Comparison of ENCODE assay signal across 16 cellular contexts in genomic region chr22:20066617-20067383, GRCh38. TPM values are rescaled to one million over a fixed set of nuclear protein-coding genes. Genes with fewer than 3 reads are reported as not detected.
DNase-seq lines count a peak whose midpoint lies in the region; ATAC-seq and TF ChIP-seq lines count a peak whose summit lies in the region.
"Had no signal": no experiment of that assay in that cellular context is flagged by ENCODE, and none has a peak within 500 bp of the region (broad histone marks: within the 10 kb centered on the region; RNA-seq: fewer than 3 reads in every experiment).

No MANE protein-coding gene starts in this region.

- H3K27me3 Mint-ChIP-seq in activated CD4-positive, alpha-beta T cell treated with anti-CD3 and anti-CD28 coated beads, Interleukin-2, amount 10 ng/mL, durations not matched to agents 7 days and 5 days, result no peaks in the 10 kb centered on the region
- no peaks in the 10 kb centered on the region for H3K27me3 Mint-ChIP-seq in activated CD4-positive, alpha-beta T cell treated with anti-CD3 and anti-CD28 coated beads, Interleukin-2, amount 10 ng/mL, durations not matched to agents 24 days and 14 days
- H3K27me3 Mint-ChIP-seq in natural killer cell treated with Interleukin-12 subunit alpha and Interleukin-12 subunit beta and Interleukin-15 and Interleukin-18, amount 100 ng/mL, for 72 hours, result no peaks in the 10 kb centered on the region
- H3K27me3 Mint-ChIP-seq in natural killer cell (ENCODE audit: low read depth in 2 of 2), result no peaks in the 10 kb centered on the region
- H3K27me3 Mint-ChIP-seq: CD4-positive, alpha-beta memory T cell had no signal

- H3K27ac ChIP-seq in trophoblast cell (ENCODE audit: low read depth, low read length), result no peak overlapping the region
- H3K27ac ChIP-seq: 22Rv1, A549 had no signal

- H3K79me2 ChIP-seq in trophoblast cell (ENCODE audit: control insufficient read depth, insufficient read depth, low read length, poor library complexity), result no peaks in the 10 kb centered on the region

- no peak overlapping the region for H3K9ac ChIP-seq in trophoblast cell (ENCODE audit: low read length)

- no peaks in the 10 kb centered on the region for H3K27me3 ChIP-seq in trophoblast cell (ENCODE audit: insufficient read depth, low read length)

- no peak overlapping the region for H4K8ac ChIP-seq in trophoblast cell (ENCODE audit: low read depth, low read length)

- no peaks in the 10 kb centered on the region for H3K4me1 Mint-ChIP-seq in activated CD4-positive, alpha-beta T cell treated with anti-CD3 and anti-CD28 coated beads, Interleukin-2, amount 10 ng/mL, durations not matched to agents 7 days and 5 days
- H3K4me1 Mint-ChIP-seq in activated CD4-positive, alpha-beta T cell treated with anti-CD3 and anti-CD28 coated beads, Interleukin-2, amount 10 ng/mL, durations not matched to agents 24 days and 14 days, result peaks cover 2% of the 10 kb centered on the region
- H3K4me1 Mint-ChIP-seq in natural killer cell treated with Interleukin-12 subunit alpha and Interleukin-12 subunit beta and Interleukin-15 and Interleukin-18, amount 100 ng/mL, for 72 hours (ENCODE audit: low read depth in 2 of 2), result peaks cover 0 to 7% of the 10 kb centered on the region in 2 donors
- H3K4me1 Mint-ChIP-seq in natural killer cell, result peaks cover 8 to 14% of the 10 kb centered on the region in 2 donors
- H3K4me1 Mint-ChIP-seq: CD14-positive monocyte, H9 had no signal

- peaks cover 5% of the 10 kb centered on the region for H3K36me3 Mint-ChIP-seq in activated CD4-positive, alpha-beta T cell treated with anti-CD3 and anti-CD28 coated beads, Interleukin-2, amount 10 ng/mL, durations not matched to agents 7 days and 5 days (ENCODE audit: low read depth)
- H3K36me3 Mint-ChIP-seq in activated CD4-positive, alpha-beta T cell treated with anti-CD3 and anti-CD28 coated beads, Interleukin-2, amount 10 ng/mL, durations not matched to agents 24 days and 14 days (ENCODE audit: low read depth), result peaks cover 5% of the 10 kb centered on the region
- H3K36me3 Mint-ChIP-seq in natural killer cell treated with Interleukin-12 subunit alpha and Interleukin-12 subunit beta and Interleukin-15 and Interleukin-18, amount 100 ng/mL, for 72 hours, result no peaks in the 10 kb centered on the region
- no peaks in the 10 kb centered on the region for H3K36me3 Mint-ChIP-seq in natural killer cell

- H3K36me3 ChIP-seq in trophoblast cell (ENCODE audit: control insufficient read depth in 1 of 2, insufficient read depth in 2 of 2, low read length in 2 of 2), result peaks cover 11 to 17% of the 10 kb centered on the region in 2 experiments

- no peaks in the 10 kb centered on the region for H3K9me3 Mint-ChIP-seq in activated CD4-positive, alpha-beta T cell treated with anti-CD3 and anti-CD28 coated beads, Interleukin-2, amount 10 ng/mL, durations not matched to agents 7 days and 5 days
- no peaks in the 10 kb centered on the region for H3K9me3 Mint-ChIP-seq in activated CD4-positive, alpha-beta T cell treated with anti-CD3 and anti-CD28 coated beads, Interleukin-2, amount 10 ng/mL, durations not matched to agents 24 days and 14 days
- no peaks in the 10 kb centered on the region for H3K9me3 Mint-ChIP-seq in natural killer cell treated with Interleukin-12 subunit alpha and Interleukin-12 subunit beta and Interleukin-15 and Interleukin-18, amount 100 ng/mL, for 72 hours
- no peaks in the 10 kb centered on the region for H3K9me3 Mint-ChIP-seq in natural killer cell
- H3K9me3 Mint-ChIP-seq: CD14-positive monocyte; CD4-positive, alpha-beta memory T cell; H9 had no signal

- H2BK12ac ChIP-seq in trophoblast cell (ENCODE audit: low read length), result no peak overlapping the region

- H2BK120ac ChIP-seq in trophoblast cell (ENCODE audit: insufficient read depth, low read length, poor library complexity), result no peak overlapping the region

- ATAC-seq in natural killer cell treated with Interleukin-12 subunit alpha and Interleukin-12 subunit beta and Interleukin-15 and Interleukin-18, amount 100 ng/mL, for 72 hours, result no peak
- ATAC-seq in natural killer cell, result no peak
- ATAC-seq in HG02870 (IDR thresholded peaks at IDR 0.05; ENCODE audit: unreplicated experiment), result no peak
- ATAC-seq in GM21825 (IDR thresholded peaks at IDR 0.05; ENCODE audit: unreplicated experiment), result no peak
- ATAC-seq: A549 had no signal

- no peak overlapping the region for H3K4me3 Mint-ChIP-seq in activated CD4-positive, alpha-beta T cell treated with anti-CD3 and anti-CD28 coated beads, Interleukin-2, amount 10 ng/mL, durations not matched to agents 7 days and 5 days
- H3K4me3 Mint-ChIP-seq in activated CD4-positive, alpha-beta T cell treated with anti-CD3 and anti-CD28 coated beads, Interleukin-2, amount 10 ng/mL, durations not matched to agents 24 days and 14 days, result no peak overlapping the region
- no peak overlapping the region for H3K4me3 Mint-ChIP-seq in natural killer cell treated with Interleukin-12 subunit alpha and Interleukin-12 subunit beta and Interleukin-15 and Interleukin-18, amount 100 ng/mL, for 72 hours
- H3K4me3 Mint-ChIP-seq in natural killer cell, result no peak overlapping the region
- H3K4me3 Mint-ChIP-seq: CD14-positive monocyte; CD4-positive, alpha-beta memory T cell; H9 had no signal

- H3K18ac ChIP-seq in trophoblast cell (ENCODE audit: low read length), result no peak overlapping the region

- CTCF ChIA-PET in activated CD4-positive, alpha-beta T cell treated with anti-CD3 and anti-CD28 coated beads, Interleukin-2, amount 10 ng/mL, durations not matched to agents 7 days and 5 days (lab: Charles Lee), result no interaction called here

- H3K79me1 ChIP-seq in trophoblast cell (ENCODE audit: low read length), result no peaks in the 10 kb centered on the region

- no CpG with 5 or more reads among the region's 11 CpGs for WGBS in trophoblast cell (ENCODE audit: extremely low coverage, insufficient coverage, insufficient read length)

- H2AK5ac ChIP-seq in trophoblast cell (ENCODE audit: low read length), result no peak overlapping the region

- no peak for TF ChIP-seq CTCF in natural killer cell (IDR thresholded peaks at IDR 0.05)

- peaks cover 4% of the 10 kb centered on the region in 2 experiments for H3K4me1 ChIP-seq in trophoblast cell (ENCODE audit: control insufficient read depth in 1 of 2, insufficient read depth in 2 of 2, low read length in 2 of 2)
- H3K4me1 ChIP-seq: A549 had no signal

- H3K14ac ChIP-seq in trophoblast cell (ENCODE audit: low read length), result no peak overlapping the region

- intact Hi-C loops in activated CD4-positive, alpha-beta T cell treated with anti-CD3 and anti-CD28 coated beads, Interleukin-2, amount 10 ng/mL, durations not matched to agents 24 days and 14 days (cut with micrococcal nuclease), result no loop called here
- intact Hi-C loops in natural killer cell (cut with micrococcal nuclease), result no loop called here

- H3K4me2 ChIP-seq in trophoblast cell (ENCODE audit: low read length), result no peak overlapping the region
- H3K4me2 ChIP-seq: A549 had no signal

- peak overlapping the region; percentile 50 for H3K27ac Mint-ChIP-seq in activated CD4-positive, alpha-beta T cell treated with anti-CD3 and anti-CD28 coated beads, Interleukin-2, amount 10 ng/mL, durations not matched to agents 7 days and 5 days
- no peak overlapping the region for H3K27ac Mint-ChIP-seq in activated CD4-positive, alpha-beta T cell treated with anti-CD3 and anti-CD28 coated beads, Interleukin-2, amount 10 ng/mL, durations not matched to agents 24 days and 14 days
- H3K27ac Mint-ChIP-seq in natural killer cell treated with Interleukin-12 subunit alpha and Interleukin-12 subunit beta and Interleukin-15 and Interleukin-18, amount 100 ng/mL, for 72 hours, result no peak overlapping the region
- H3K27ac Mint-ChIP-seq in natural killer cell, result peak overlapping the region in 1 of 2 donors; percentile 36
- H3K27ac Mint-ChIP-seq: H9 had no signal

- no peak overlapping the region for H3K4me3 ChIP-seq in trophoblast cell (ENCODE audit: low read depth, low read length)
- H3K4me3 ChIP-seq: A549 had no signal

- H4K12ac ChIP-seq in trophoblast cell (ENCODE audit: low read depth, low read length), result no peak overlapping the region

- H3K4ac ChIP-seq in trophoblast cell (ENCODE audit: low read depth, low read length), result no peak overlapping the region

- H4K91ac ChIP-seq in trophoblast cell (ENCODE audit: low read depth, low read length), result no peak overlapping the region

- peaks cover 5% of the 10 kb centered on the region for H3K9me3 ChIP-seq in trophoblast cell (ENCODE audit: insufficient read depth, low read depth, low read length)
- H3K9me3 ChIP-seq: A549 had no signal

- no peak for DNase-seq in activated CD4-positive, alpha-beta T cell treated with anti-CD3 and anti-CD28 coated beads, Interleukin-2, amount 10 ng/mL, durations not matched to agents 7 days and 5 days
- no peak for DNase-seq in activated CD4-positive, alpha-beta T cell treated with anti-CD3 and anti-CD28 coated beads, Interleukin-2, amount 10 ng/mL, durations not matched to agents 24 days and 14 days
- peak; percentile 44 for DNase-seq in natural killer cell treated with Interleukin-12 subunit alpha and Interleukin-12 subunit beta and Interleukin-15 and Interleukin-18, amount 100 ng/mL, for 72 hours (ENCODE audit: low spot score)
- DNase-seq in natural killer cell, result no peak
- peak; percentile 63 to 82 for DNase-seq in trophoblast cell
- DNase-seq: AML-193; Calu3; CD4-positive, alpha-beta memory T cell; DMS79 treated with DMSO at 0.1 percent for 48 hours; GF-D8; H9 had no signal

- H3K23ac ChIP-seq in trophoblast cell (ENCODE audit: low read length), result no peak overlapping the region

- POLR2A ChIA-PET in activated CD4-positive, alpha-beta T cell treated with anti-CD3 and anti-CD28 coated beads, Interleukin-2, amount 10 ng/mL, durations not matched to agents 7 days and 5 days (lab: Charles Lee), result no interaction called here

- no peak overlapping the region for H2BK5ac ChIP-seq in trophoblast cell (ENCODE audit: low read depth, low read length, poor library complexity)

- H2AFZ ChIP-seq in trophoblast cell (ENCODE audit: insufficient read depth, low read length, poor library complexity), result no peak overlapping the region

RNA-seq across cellular contexts. Expression of gene DGCR8, which starts 13.2 kb away (rescaled TPM):
- total RNA-seq in activated CD4-positive, alpha-beta T cell treated with anti-CD3 and anti-CD28 coated beads, Interleukin-2, amount 10 ng/mL, durations not matched to agents 7 days and 5 days, result 10 to 100 TPM; 51.2 to 54.5 TPM
- 73.2 and 74.2 TPM in 2 replicates for total RNA-seq in activated CD4-positive, alpha-beta T cell treated with anti-CD3 and anti-CD28 coated beads, Interleukin-2, amount 10 ng/mL, durations not matched to agents 24 days and 14 days
- 10 to 100 TPM; 60.1 to 89.5 TPM for total RNA-seq in natural killer cell treated with Interleukin-12 subunit alpha and Interleukin-12 subunit beta and Interleukin-15 and Interleukin-18, amount 100 ng/mL, for 72 hours
- total RNA-seq in natural killer cell, result 10 to 100 TPM; 45.3 to 64.7 (median 64.0) TPM
- 16.9 and 17.3 TPM in 2 replicates for polyA plus RNA-seq in trophoblast cell (2013)

RNA-seq across cellular contexts. Expression of gene TANGO2, which starts 45.9 kb away (rescaled TPM):
- 10 to 100 TPM; 36.7 to 39.7 TPM for total RNA-seq in activated CD4-positive, alpha-beta T cell treated with anti-CD3 and anti-CD28 coated beads, Interleukin-2, amount 10 ng/mL, durations not matched to agents 7 days and 5 days
- 27.1 and 31.5 TPM in 2 replicates for total RNA-seq in activated CD4-positive, alpha-beta T cell treated with anti-CD3 and anti-CD28 coated beads, Interleukin-2, amount 10 ng/mL, durations not matched to agents 24 days and 14 days
- total RNA-seq in natural killer cell treated with Interleukin-12 subunit alpha and Interleukin-12 subunit beta and Interleukin-15 and Interleukin-18, amount 100 ng/mL, for 72 hours, result 10 to 100 TPM; 50.5 to 61.6 TPM
- 10 to 100 TPM; 33.3 to 53.0 (median 46.2) TPM for total RNA-seq in natural killer cell
- 13.5 and 14.9 TPM in 2 replicates for polyA plus RNA-seq in trophoblast cell (2013)

RNA-seq across cellular contexts. Expression of gene RANBP1, which starts 49.1 kb away (rescaled TPM):
- 100 to 1,000 TPM; 229 to 234 TPM for total RNA-seq in activated CD4-positive, alpha-beta T cell treated with anti-CD3 and anti-CD28 coated beads, Interleukin-2, amount 10 ng/mL, durations not matched to agents 7 days and 5 days
- total RNA-seq in activated CD4-positive, alpha-beta T cell treated with anti-CD3 and anti-CD28 coated beads, Interleukin-2, amount 10 ng/mL, durations not matched to agents 24 days and 14 days, result 488 and 500 TPM in 2 replicates
- total RNA-seq in natural killer cell treated with Interleukin-12 subunit alpha and Interleukin-12 subunit beta and Interleukin-15 and Interleukin-18, amount 100 ng/mL, for 72 hours, result 100 to 1,000 TPM; 236 to 499 TPM
- total RNA-seq in natural killer cell, result 10 to 100 TPM; 54.0 to 61.0 (median 56.3) TPM
- 227 and 234 TPM in 2 replicates for polyA plus RNA-seq in trophoblast cell (2013)

RNA-seq across cellular contexts. Expression of gene ARVCF, which starts 50.2 kb away (rescaled TPM):
- 1 to 10 TPM in 1 of 2 experiments, under 1 TPM in 1; 0.89 to 1.2 TPM for total RNA-seq in activated CD4-positive, alpha-beta T cell treated with anti-CD3 and anti-CD28 coated beads, Interleukin-2, amount 10 ng/mL, durations not matched to agents 7 days and 5 days
- 2.6 and 4.1 TPM in 2 replicates for total RNA-seq in activated CD4-positive, alpha-beta T cell treated with anti-CD3 and anti-CD28 coated beads, Interleukin-2, amount 10 ng/mL, durations not matched to agents 24 days and 14 days
- 1 to 10 TPM; 3.7 to 3.8 TPM for total RNA-seq in natural killer cell treated with Interleukin-12 subunit alpha and Interleukin-12 subunit beta and Interleukin-15 and Interleukin-18, amount 100 ng/mL, for 72 hours
- total RNA-seq in natural killer cell, result 10 to 100 TPM; 37.8 to 62.0 (median 38.7) TPM
- polyA plus RNA-seq in trophoblast cell (2013), result 5.7 and 5.9 TPM in 2 replicates

RNA-seq across cellular contexts. Expression of gene TRMT2A, which starts 50.2 kb away (rescaled TPM):
- total RNA-seq in activated CD4-positive, alpha-beta T cell treated with anti-CD3 and anti-CD28 coated beads, Interleukin-2, amount 10 ng/mL, durations not matched to agents 7 days and 5 days, result 10 to 100 TPM; 85.5 to 91.4 TPM
- 125 and 135 TPM in 2 replicates for total RNA-seq in activated CD4-positive, alpha-beta T cell treated with anti-CD3 and anti-CD28 coated beads, Interleukin-2, amount 10 ng/mL, durations not matched to agents 24 days and 14 days
- total RNA-seq in natural killer cell treated with Interleukin-12 subunit alpha and Interleukin-12 subunit beta and Interleukin-15 and Interleukin-18, amount 100 ng/mL, for 72 hours, result 100 to 1,000 TPM; 107 to 166 TPM
- total RNA-seq in natural killer cell, result 100 to 1,000 TPM in 1 of 3 donors, 10 to 100 TPM in 2; 86.4 to 104 (median 86.5) TPM
- 27.5 and 32.4 TPM in 2 replicates for polyA plus RNA-seq in trophoblast cell (2013)

Comparison
In these comparisons a context has a peak if more than half of its experiments do, and no peak if none do; other contexts are left out.
1. DNase-seq: peak in natural killer cell treated with Interleukin-12 subunit alpha and Interleukin-12 subunit beta and Interleukin-15 and Interleukin-18, amount 100 ng/mL, for 72 hours (single experiment) and trophoblast cell (2 of 2); none in activated CD4-positive, alpha-beta T cell treated with anti-CD3 and anti-CD28 coated beads, Interleukin-2, amount 10 ng/mL, durations not matched to agents 7 days and 5 days (single experiment), activated CD4-positive, alpha-beta T cell treated with anti-CD3 and anti-CD28 coated beads, Interleukin-2, amount 10 ng/mL, durations not matched to agents 24 days and 14 days (single experiment) and natural killer cell (single experiment).